Comparison of ENCODE assay signal across 12 cellular contexts in genomic region chr11:128458316-128458715, GRCh38.
DNase-seq lines count a peak whose midpoint lies in the region; ATAC-seq lines count a peak whose summit lies in the region.
"Had no signal": no experiment of that assay in that cellular context is flagged by ENCODE, and none has a peak within 500 bp of the region (broad histone marks: within the 10 kb centered on the region; RNA-seq: fewer than 3 reads in every experiment).

No MANE protein-coding gene starts in this region.

- peaks cover 38% of the 10 kb centered on the region for H3K4me1 Mint-ChIP-seq in stimulated activated memory B cell treated with anti-CD40 and anti-IgM and Interleukin-4, amounts not matched to agents 10 μg/mL and 1 μg/mL and 100 μg/mL, for 72 hours

- H3K9me3 Mint-ChIP-seq in stimulated activated memory B cell treated with anti-CD40 and anti-IgM and Interleukin-4, amounts not matched to agents 10 μg/mL and 1 μg/mL and 100 μg/mL, for 72 hours = no peaks in the 10 kb centered on the region

- H3K27ac Mint-ChIP-seq in stimulated activated memory B cell treated with anti-CD40 and anti-IgM and Interleukin-4, amounts not matched to agents 10 μg/mL and 1 μg/mL and 100 μg/mL, for 72 hours = no peak overlapping the region

- DNase-seq in AG08395 (ENCODE audit: low spot score) = peak; percentile 78
- peak; percentile 42 for DNase-seq in HS-27A (ENCODE audit: low read depth)
- DNase-seq in astrocyte of the hippocampus (ENCODE audit: low read depth, low spot score) = peak; percentile 63
- peak; percentile 95 for DNase-seq in kidney tubule cell (ENCODE audit: low spot score)
- DNase-seq: activated T-cell treated with anti-CD3 and anti-CD28 coated beads, Interleukin-2, amount 50 U/mL, for 48 hours; midbrain; NCI-H345; tibial artery had no signal

- no peaks in the 10 kb centered on the region for H3K27me3 Mint-ChIP-seq in stimulated activated memory B cell treated with anti-CD40 and anti-IgM and Interleukin-4, amounts not matched to agents 10 μg/mL and 1 μg/mL and 100 μg/mL, for 72 hours

- peaks cover 71% of the 10 kb centered on the region for H3K36me3 Mint-ChIP-seq in stimulated activated memory B cell treated with anti-CD40 and anti-IgM and Interleukin-4, amounts not matched to agents 10 μg/mL and 1 μg/mL and 100 μg/mL, for 72 hours

- ATAC-seq in GM19351 (IDR thresholded peaks at IDR 0.05; ENCODE audit: unreplicated experiment) = no peak
- ATAC-seq in HG03442 (IDR thresholded peaks at IDR 0.05; ENCODE audit: unreplicated experiment) = no peak
- no peak for ATAC-seq in stimulated activated memory B cell treated with anti-CD40 and anti-IgM and Interleukin-4, amounts not matched to agents 10 μg/mL and 1 μg/mL and 100 μg/mL, for 72 hours
- no peak for ATAC-seq in HG02623 (IDR thresholded peaks at IDR 0.05; ENCODE audit: unreplicated experiment)

- H3K4me3 Mint-ChIP-seq in stimulated activated memory B cell treated with anti-CD40 and anti-IgM and Interleukin-4, amounts not matched to agents 10 μg/mL and 1 μg/mL and 100 μg/mL, for 72 hours = no peak overlapping the region

Comparison
In these comparisons a context has a peak if more than half of its experiments do, and no peak if none do; other contexts are left out.
1. DNase-seq: peak in every context shown above with its lines; median percentile 95 in kidney tubule cell; 78 in AG08395; 63 in astrocyte of the hippocampus; 42 in HS-27A.